1 cellular context compared by ENCODE assay signal in genomic region chr2:176991421-176991820, GRCh38.
TF ChIP-seq lines count a peak whose summit lies in the region.

No MANE protein-coding gene starts in this region.

TF ChIP-seq in WTC11, 78 proteins besides CTCF, POLR2A, EP300 and RAD21 (continued from another document):
- no peak for TF ChIP-seq ETV6 (CRISPR knock-in tag; IDR thresholded peaks at IDR 0.05)
- TF ChIP-seq STAT6 (CRISPR knock-in tag; conservative IDR thresholded peaks at IDR 0.05; ENCODE audit: low read depth), result no peak
- TF ChIP-seq AFF4 (CRISPR knock-in tag; IDR thresholded peaks at IDR 0.05; ENCODE audit: borderline replicate concordance), result no peak
- TF ChIP-seq ZNF423 (CRISPR knock-in tag; IDR thresholded peaks at IDR 0.05), result no peak
- TF ChIP-seq JUN (CRISPR knock-in tag; IDR thresholded peaks at IDR 0.05), result no peak
- no peak for TF ChIP-seq OVOL2 (CRISPR knock-in tag; IDR thresholded peaks at IDR 0.05; ENCODE audit: borderline replicate concordance)
- TF ChIP-seq GTF2I (CRISPR knock-in tag; conservative IDR thresholded peaks at IDR 0.05), result no peak
- TF ChIP-seq NR3C1 (CRISPR knock-in tag; conservative IDR thresholded peaks at IDR 0.05; ENCODE audit: low read depth), result no peak
- no peak for TF ChIP-seq IRF1 (CRISPR knock-in tag; IDR thresholded peaks at IDR 0.05)
- TF ChIP-seq CREB1 (CRISPR knock-in tag; IDR thresholded peaks at IDR 0.05), result no peak
- no peak for TF ChIP-seq ATF3 (CRISPR knock-in tag; conservative IDR thresholded peaks at IDR 0.05)
- TF ChIP-seq ZNF121 (CRISPR knock-in tag; IDR thresholded peaks at IDR 0.05), result no peak
